23 cellular contexts compared by ENCODE assay signal in the genomic region with DNA sequence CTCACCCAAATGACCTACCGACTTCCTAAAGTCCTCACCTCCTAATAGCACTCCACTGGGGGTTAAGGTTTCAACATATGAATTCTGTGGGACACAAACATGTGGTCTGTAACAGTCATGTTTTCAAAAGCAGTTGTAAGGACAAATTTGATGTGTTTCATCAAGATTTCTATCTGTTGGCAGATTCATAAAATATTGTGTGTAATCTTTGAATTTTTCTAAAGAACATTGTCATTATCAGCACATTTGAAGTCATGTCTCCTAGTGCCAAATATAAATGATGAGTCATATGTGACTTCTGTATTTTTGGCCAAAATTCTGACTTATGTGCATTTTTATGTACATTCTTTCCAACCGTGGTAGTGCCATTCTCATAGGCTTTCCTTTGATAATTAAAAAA. TPM values are rescaled to one million over a fixed set of nuclear protein-coding genes. Genes with fewer than 3 reads are reported as not detected.
DNase-seq lines count a peak whose midpoint lies in the region; ATAC-seq, FAIRE-seq and TF ChIP-seq lines count a peak whose summit lies in the region.
"Had no signal": no experiment of that assay in that cellular context is flagged by ENCODE, and none has a peak within 500 bp of the region (broad histone marks: within the 10 kb centered on the region; RNA-seq: fewer than 3 reads in every experiment).

No MANE protein-coding gene starts in this region.

- H3K27ac ChIP-seq in A549: no peak overlapping the region
- H3K27ac ChIP-seq in CD4-positive, CD25-positive, alpha-beta regulatory T cell (ENCODE audit: insufficient read depth, low read length, poor library complexity, severe bottlenecking): no peak overlapping the region
- H3K27ac ChIP-seq: BLaER1, HL-60 had no signal

- no peaks in the 10 kb centered on the region for H3K27me3 Mint-ChIP-seq in CD4-positive, CD25-positive, alpha-beta regulatory T cell
- no peaks in the 10 kb centered on the region for H3K27me3 Mint-ChIP-seq in chondrocyte (ENCODE audit: low read depth)
- H3K27me3 Mint-ChIP-seq: stimulated activated memory B cell treated with anti-CD40 and anti-IgM and Interleukin-4, amounts not matched to agents 10 μg/mL and 1 μg/mL and 100 μg/mL, for 72 hours had no signal

- no peak for TF ChIP-seq EP300 in A549 (IDR thresholded peaks at IDR 0.05)

- H3K4me3 ChIP-seq in A549: no peak overlapping the region
- H3K4me3 ChIP-seq in CD4-positive, CD25-positive, alpha-beta regulatory T cell (ENCODE audit: low read depth, low read length): no peak overlapping the region
- H3K4me3 ChIP-seq: BLaER1 had no signal

- WGBS in A549 (ENCODE audit: missing lambda C conversion rate): 36% methylated on average over 2 of the region's 2 CpGs

- TF ChIP-seq CTCF in A549 (IDR thresholded peaks at IDR 0.05) (no peak), chondrocyte (IDR thresholded peaks at IDR 0.05) (no peak)

- H3K4me1 ChIP-seq in A549: no peaks in the 10 kb centered on the region
- H3K4me1 ChIP-seq in CD4-positive, CD25-positive, alpha-beta regulatory T cell (ENCODE audit: control insufficient read depth, insufficient read depth, low read length, poor library complexity, severe bottlenecking): peaks cover 34% of the 10 kb centered on the region
- H3K4me1 ChIP-seq: BLaER1 had no signal

- no peak for TF ChIP-seq POLR2A in A549 (IDR thresholded peaks at IDR 0.05; ENCODE audit: low read length)

- H3K36me3 Mint-ChIP-seq in CD4-positive, CD25-positive, alpha-beta regulatory T cell: peaks cover 29% of the 10 kb centered on the region
- H3K36me3 Mint-ChIP-seq in chondrocyte (ENCODE audit: low read depth): peaks cover 10% of the 10 kb centered on the region
- H3K36me3 Mint-ChIP-seq: stimulated activated memory B cell treated with anti-CD40 and anti-IgM and Interleukin-4, amounts not matched to agents 10 μg/mL and 1 μg/mL and 100 μg/mL, for 72 hours had no signal

- H3K27ac Mint-ChIP-seq in CD4-positive, CD25-positive, alpha-beta regulatory T cell: peak overlapping the region; percentile 72 to 82 (median 79)
- peak overlapping the region; percentile 22 for H3K27ac Mint-ChIP-seq in chondrocyte (ENCODE audit: unreplicated experiment)
- H3K27ac Mint-ChIP-seq: nephron; stimulated activated memory B cell treated with anti-CD40 and anti-IgM and Interleukin-4, amounts not matched to agents 10 μg/mL and 1 μg/mL and 100 μg/mL, for 72 hours had no signal

- peaks cover 46 to 68% (median 57%) of the 10 kb centered on the region in 4 donors for H3K4me1 Mint-ChIP-seq in CD4-positive, CD25-positive, alpha-beta regulatory T cell
- H3K4me1 Mint-ChIP-seq in chondrocyte (ENCODE audit: low read depth): peaks cover 10% of the 10 kb centered on the region
- H3K4me1 Mint-ChIP-seq: stimulated activated memory B cell treated with anti-CD40 and anti-IgM and Interleukin-4, amounts not matched to agents 10 μg/mL and 1 μg/mL and 100 μg/mL, for 72 hours had no signal

- H3K4me2 ChIP-seq in A549: no peak overlapping the region
- H3K4me2 ChIP-seq: BLaER1 had no signal

- no peak for TF ChIP-seq RAD21 in A549 (conservative IDR thresholded peaks at IDR 0.05 in 1 of 2, IDR thresholded peaks at IDR 0.05 in 1 of 2)

- peak overlapping the region in 2 of 4 donors; percentile 2 to 45 for H3K4me3 Mint-ChIP-seq in CD4-positive, CD25-positive, alpha-beta regulatory T cell
- no peak overlapping the region for H3K4me3 Mint-ChIP-seq in chondrocyte (ENCODE audit: unreplicated experiment)
- H3K4me3 Mint-ChIP-seq: nephron; stimulated activated memory B cell treated with anti-CD40 and anti-IgM and Interleukin-4, amounts not matched to agents 10 μg/mL and 1 μg/mL and 100 μg/mL, for 72 hours had no signal

- DNase-seq in A549 (ENCODE audit: low read depth in 1 of 2, low spot score in 1 of 2): no peak
- no peak for DNase-seq in CD4-positive, CD25-positive, alpha-beta regulatory T cell
- peak; percentile 42 for DNase-seq in OCI-M1 (lab: John Stamatoyannopoulos, UW)
- no peak for DNase-seq in chondrocyte (ENCODE audit: low spot score)
- no peak for DNase-seq in cardiac septum (ENCODE audit: low spot score)
- DNase-seq: activated CD8-positive, alpha-beta memory T cell treated with anti-CD3 and anti-CD28 coated beads for 24 hours; effector CD8-positive, alpha-beta T cell; H7; KBM-7; NCI-H1105; NCI-H2171 treated with DMSO at 0.1 percent for 48 hours; NCI-H748 treated with DMSO at 0.1 percent for 48 hours had no signal

- no peaks in the 10 kb centered on the region for H3K27me3 ChIP-seq in CD4-positive, CD25-positive, alpha-beta regulatory T cell (ENCODE audit: control insufficient read depth, insufficient read depth, low read length)
- H3K27me3 ChIP-seq: BLaER1 had no signal

- peaks cover 13% of the 10 kb centered on the region for H3K9me3 ChIP-seq in A549
- peaks cover 7 to 11% of the 10 kb centered on the region in 2 experiments for H3K9me3 ChIP-seq in CD4-positive, CD25-positive, alpha-beta regulatory T cell (ENCODE audit: control insufficient read depth in 2 of 2, low read length in 2 of 2)

- H3K36me3 ChIP-seq in CD4-positive, CD25-positive, alpha-beta regulatory T cell (ENCODE audit: control insufficient read depth, insufficient read depth, low read length): peaks cover 9% of the 10 kb centered on the region
- H3K36me3 ChIP-seq: BLaER1 had no signal

- peaks cover 4 to 25% (median 12%) of the 10 kb centered on the region in 7 donors for H3K9me3 Mint-ChIP-seq in CD4-positive, CD25-positive, alpha-beta regulatory T cell
- H3K9me3 Mint-ChIP-seq in chondrocyte (ENCODE audit: low read depth): peaks cover 35% of the 10 kb centered on the region

- intact Hi-C loops in cardiac septum (cut with DNase I): no loop called here

- ATAC-seq in A549: no peak
- ATAC-seq in CD4-positive, CD25-positive, alpha-beta regulatory T cell (ENCODE audit: low read depth in 2 of 2): no peak
- no peak for ATAC-seq in GM21737 (IDR thresholded peaks at IDR 0.05; ENCODE audit: unreplicated experiment)
- ATAC-seq in HG03039 (IDR thresholded peaks at IDR 0.05; ENCODE audit: unreplicated experiment): no peak
- ATAC-seq: stimulated activated memory B cell treated with anti-CD40 and anti-IgM and Interleukin-4, amounts not matched to agents 10 μg/mL and 1 μg/mL and 100 μg/mL, for 72 hours had no signal

- POLR2A ChIA-PET in A549 (lab: Yijun Ruan, JAX): no interaction called here

- CTCF ChIA-PET in A549 (lab: Yijun Ruan, JAX): no interaction called here

- FAIRE-seq in A549 (lab: Jason Lieb, UNC): no peak
- FAIRE-seq: bronchial epithelial cell, GM18507, RCC 7860 had no signal

TF ChIP-seq in A549, 52 proteins besides CTCF, POLR2A, EP300 and RAD21:
- TF ChIP-seq NFE2L2 (conservative IDR thresholded peaks at IDR 0.05; ENCODE audit: low read length) (peak; percentile 59; the same call in 1 of the 2 replicates), GATA3 (IDR thresholded peaks at IDR 0.05; ENCODE audit: borderline replicate concordance) (no peak), EHF (CRISPR knock-in tag; IDR thresholded peaks at IDR 0.05) (no peak), TFCP2L1 (CRISPR knock-in tag; IDR thresholded peaks at IDR 0.05) (no peak), PBX3 (IDR thresholded peaks at IDR 0.05) (no peak), FOSL2 (IDR thresholded peaks at IDR 0.05) (no peak), FOSL2 (CRISPR knock-in tag; IDR thresholded peaks at IDR 0.05) (peak; percentile 51), MAFK (IDR thresholded peaks at IDR 0.05; ENCODE audit: partially characterized antibody) (peak; percentile 56)

RNA-seq across cellular contexts. Expression of gene CD28, which starts 45.4 kb away (rescaled TPM):
- polyA plus RNA-seq in A549 (2011; rRNA removed) (not detected in 2 replicates), A549 (2017; fragmentation: RNase III; extraction: RNeasy Plus Mini Kit Qiagen cat#74134 plus additional on column Dnase treatment) (not detected in 3 replicates)
- polyA plus RNA-seq in A549 (2012; cell fraction: cytosol; rRNA removed): not detected in 2 replicates
- not detected in 2 replicates for polyA plus RNA-seq in A549 (2012; cell fraction: nucleus; rRNA removed)
- polyA minus RNA-seq in A549 (2011; rRNA and poly(A)+ RNA removed): not detected in 2 replicates
- 235 TPM for total RNA-seq in CD4-positive, CD25-positive, alpha-beta regulatory T cell
- 100 to 1,000 TPM in 3 of 4 donors, 10 to 100 TPM in 1; 92.6 to 184 (median 130) TPM for polyA plus RNA-seq in CD4-positive, CD25-positive, alpha-beta regulatory T cell
- total RNA-seq in chondrocyte (0.05 TPM in 1 of 3 replicates, not detected in the others), cardiac septum (1.3 TPM)
- total RNA-seq: bronchial epithelial cell, fibroblast of villous mesenchyme, H7, kidney epithelial cell had no signal

Comparison
In these comparisons a context has a peak if more than half of its experiments do, and no peak if none do; other contexts are left out.
1. RNA of gene CD28, which starts 45.4 kb away (total RNA-seq): 235 TPM in CD4-positive, CD25-positive, alpha-beta regulatory T cell (single experiment); 1.3 TPM in cardiac septum (single experiment) and 0.05 TPM in chondrocyte; every median in the first group is over 100 times any median in the second.